Comparison of ENCODE assay signal across 8 cellular contexts in genomic region chr4:85474818-85475630, GRCh38. TPM values are rescaled to one million over a fixed set of nuclear protein-coding genes. Genes with fewer than 3 reads are reported as not detected.
DNase-seq lines count a peak whose midpoint lies in the region; ATAC-seq and TF ChIP-seq lines count a peak whose summit lies in the region.

Gene ARHGAP24 (plus strand): TSS chr4:85475150.

- WGBS in testis, 2 donors = 1 to 2% methylated on average over 24 to 41 of the region's 41 CpGs

- no peak for TF ChIP-seq POLR2A in testis (IDR thresholded peaks at IDR 0.05)

- H3K9me3 ChIP-seq in testis = no peaks in the 10 kb centered on the region

- DNase-seq in 8988T (peak; percentile 26), NCI-H1105 treated with DMSO at 0.1 percent for 48 hours (lab: John Stamatoyannopoulos, UW) (peak; percentile 81), SW480 (ENCODE audit: low spot score) (peak; percentile 75), epithelial cell of esophagus (ENCODE audit: low read depth) (peak; percentile 97), mesenteric fat pad (ENCODE audit: low spot score) (peak; percentile 91), testis (peak; percentile 83)

- intact Hi-C loops in testis (cut with DNase I; ENCODE audit: low total_unique reads) = no loop called here

- no peaks in the 10 kb centered on the region for H3K27me3 ChIP-seq in testis

- H3K4me3 ChIP-seq in epithelial cell of esophagus (ENCODE audit: low read length) = peak within 1 kb of the TSS; percentile 87
- H3K4me3 ChIP-seq in testis = peak within 1 kb of the TSS; percentile 48 to 64

- H3K4me1 ChIP-seq in testis = no peaks in the 10 kb centered on the region

- peak within 1 kb of the TSS in 1 of 2 donors; percentile 7 for H3K27ac ChIP-seq in testis

- peak; percentile 72 for ATAC-seq in GM18499 (IDR thresholded peaks at IDR 0.05; ENCODE audit: insufficient read depth, unreplicated experiment)
- peak; percentile 88 for ATAC-seq in HG02798 (IDR thresholded peaks at IDR 0.05; ENCODE audit: poor library complexity, unreplicated experiment)

- H3K36me3 ChIP-seq in testis (ENCODE audit: low read depth, missing control alignments) = no peaks in the 10 kb centered on the region

- TF ChIP-seq CTCF in epithelial cell of esophagus (IDR thresholded peaks at IDR 0.05; ENCODE audit: insufficient read depth, low read depth, low read length, missing control alignments) (no peak), testis (IDR thresholded peaks at IDR 0.05) (no peak)

RNA-seq across cellular contexts. Expression of gene ARHGAP24, which starts in this region (rescaled TPM):
- total RNA-seq in mesenteric fat pad (48.6 TPM), testis (1 to 10 TPM; 5.7 to 9.4 TPM)
- polyA plus RNA-seq in testis (ENCODE audit: insufficient read depth, low read depth, low replicate concordance) = 9.9 TPM

Comparison
In these comparisons a context has a peak if more than half of its experiments do, and no peak if none do; other contexts are left out.
1. DNase-seq: peak in every context shown above with its lines; median percentile 97 in epithelial cell of esophagus; 91 in mesenteric fat pad; 83 in testis; 81 in NCI-H1105 treated with DMSO at 0.1 percent for 48 hours; 75 in SW480; 26 in 8988T.